In the genomic region with DNA sequence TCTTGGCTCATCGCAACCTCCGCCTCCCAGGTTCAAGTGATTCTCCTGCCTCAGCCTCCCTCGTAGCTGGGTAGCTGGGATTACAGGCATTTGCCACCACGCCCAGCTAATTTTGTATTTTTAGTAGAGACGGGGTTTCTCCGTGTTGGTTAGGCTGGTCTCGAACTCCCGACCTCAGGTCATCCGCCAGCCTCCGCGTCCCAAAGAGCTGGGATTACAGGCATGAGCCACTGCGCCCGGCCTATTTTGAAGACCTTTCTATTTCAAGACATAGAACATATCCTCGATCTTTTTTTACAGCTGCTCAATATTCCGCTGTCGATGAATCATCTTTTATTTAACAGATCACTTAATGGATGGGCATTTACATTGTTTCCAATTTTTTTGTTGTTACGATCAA, we compare ENCODE assay signal across 1 cellular context.
TF ChIP-seq lines count a peak whose summit lies in the region.

No MANE protein-coding gene starts in this region.

TF ChIP-seq in H1, 55 proteins besides CTCF, POLR2A, EP300 and RAD21:
- TF ChIP-seq TBP (IDR thresholded peaks at IDR 0.05; ENCODE audit: low read depth, low read length) = peak; percentile 87
